ENCODE assay signal across 8 cellular contexts in the genomic region with DNA sequence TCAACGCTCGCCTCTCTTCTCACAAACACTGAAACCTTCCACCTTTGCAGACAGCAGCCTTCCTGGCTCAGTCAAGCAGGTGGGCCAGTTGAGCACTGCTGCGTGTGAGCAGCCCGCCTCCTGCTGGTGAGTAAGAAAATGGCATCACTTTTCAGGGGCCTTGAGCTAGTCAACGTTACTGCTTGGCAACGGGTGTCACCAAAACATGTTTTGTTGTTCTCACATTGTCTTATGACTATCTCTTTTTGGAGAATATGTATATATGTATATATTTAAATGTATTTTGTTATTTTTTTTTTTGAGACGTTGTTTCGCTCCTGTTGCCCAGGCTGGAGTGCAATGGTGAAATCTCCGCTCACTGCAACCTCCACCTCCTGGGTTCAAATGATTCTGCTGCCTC.
DNase-seq lines count a peak whose midpoint lies in the region; ATAC-seq and TF ChIP-seq lines count a peak whose summit lies in the region.

No MANE protein-coding gene starts in this region.

- CTCF ChIA-PET in activated CD4-positive, alpha-beta T cell treated with anti-CD3 and anti-CD28 coated beads for 36 hours (lab: Charles Lee): interaction anchor here (0.5 to 8.3 kb wide), 43 partner anchors 10 to 638 kb away, joined by 3 to 200 read pairs (median 4); partner anchors contain the start of gene AGPAT4

- TF ChIP-seq CTCF in chondrocyte (IDR thresholded peaks at IDR 0.05) (peak; percentile 99), lower lobe of right lung (IDR thresholded peaks at IDR 0.05) (peak; percentile 84)

- intact Hi-C loops in activated CD4-positive, alpha-beta T cell treated with anti-CD3 and anti-CD28 coated beads for 36 hours (cut with DNase I, micrococcal nuclease): loop anchor here (1.0 to 10.0 kb wide), 12 partner anchors 99 to 850 kb away; partner anchors contain the start of genes AGPAT4 (in 1 of the 2) and MAP3K4 (in 1 of the 2)
- intact Hi-C loops in lower lobe of right lung (cut with DNase I): loop anchor here (10.0 kb wide), 1 partner anchor 446 kb away; no protein-coding TSS in a partner anchor

- H3K27ac Mint-ChIP-seq in activated CD4-positive, alpha-beta T cell treated with anti-CD3 and anti-CD28 coated beads for 36 hours: no peak overlapping the region
- no peak overlapping the region for H3K27ac Mint-ChIP-seq in chondrocyte (ENCODE audit: unreplicated experiment)

- H3K9me3 Mint-ChIP-seq in activated CD4-positive, alpha-beta T cell treated with anti-CD3 and anti-CD28 coated beads for 36 hours (ENCODE audit: low read depth): no peaks in the 10 kb centered on the region
- H3K9me3 Mint-ChIP-seq in chondrocyte (ENCODE audit: low read depth): no peaks in the 10 kb centered on the region

- peaks cover 17% of the 10 kb centered on the region for H3K4me1 ChIP-seq in lower lobe of right lung

- H3K4me1 Mint-ChIP-seq in activated CD4-positive, alpha-beta T cell treated with anti-CD3 and anti-CD28 coated beads for 36 hours: no peaks in the 10 kb centered on the region
- no peaks in the 10 kb centered on the region for H3K4me1 Mint-ChIP-seq in chondrocyte (ENCODE audit: low read depth)

- no peaks in the 10 kb centered on the region for H3K36me3 Mint-ChIP-seq in activated CD4-positive, alpha-beta T cell treated with anti-CD3 and anti-CD28 coated beads for 36 hours (ENCODE audit: low read depth)
- H3K36me3 Mint-ChIP-seq in chondrocyte (ENCODE audit: low read depth): no peaks in the 10 kb centered on the region

- H3K27me3 ChIP-seq in lower lobe of right lung (ENCODE audit: low read depth): no peaks in the 10 kb centered on the region

- H3K4me3 ChIP-seq in lower lobe of right lung: no peak overlapping the region

- H3K27ac ChIP-seq in lower lobe of right lung: no peak overlapping the region

- H3K27me3 Mint-ChIP-seq in activated CD4-positive, alpha-beta T cell treated with anti-CD3 and anti-CD28 coated beads for 36 hours: no peaks in the 10 kb centered on the region
- no peaks in the 10 kb centered on the region for H3K27me3 Mint-ChIP-seq in chondrocyte (ENCODE audit: low read depth)

- POLR2A ChIA-PET in activated CD4-positive, alpha-beta T cell treated with anti-CD3 and anti-CD28 coated beads for 36 hours (lab: Charles Lee): interaction anchor here (1.5 kb wide), 1 partner anchor 440 kb away, joined by 3 read pairs; no protein-coding TSS in a partner anchor

- H3K36me3 ChIP-seq in lower lobe of right lung: no peaks in the 10 kb centered on the region

- no peaks in the 10 kb centered on the region for H3K9me3 ChIP-seq in lower lobe of right lung

- ATAC-seq in GM18861 (IDR thresholded peaks at IDR 0.05; ENCODE audit: unreplicated experiment) (peak; percentile 87), HG03095 (IDR thresholded peaks at IDR 0.05; ENCODE audit: unreplicated experiment) (peak; percentile 84), lower lobe of right lung (peak; percentile 66)
- ATAC-seq in activated CD4-positive, alpha-beta T cell treated with anti-CD3 and anti-CD28 coated beads for 36 hours: peak; percentile 90

- no peak overlapping the region for H3K4me3 Mint-ChIP-seq in activated CD4-positive, alpha-beta T cell treated with anti-CD3 and anti-CD28 coated beads for 36 hours
- no peak overlapping the region for H3K4me3 Mint-ChIP-seq in chondrocyte (ENCODE audit: unreplicated experiment)

- DNase-seq in Ammon's horn (ENCODE audit: low spot score) (peak; percentile 88), NCI-H2196 (lab: John Stamatoyannopoulos, UW; ENCODE audit: unreplicated experiment) (peak; percentile 37), chondrocyte (ENCODE audit: low spot score) (no peak), lower lobe of right lung (no peak)
- peak; percentile 82 for DNase-seq in activated CD4-positive, alpha-beta T cell treated with anti-CD3 and anti-CD28 coated beads for 36 hours
- DNase-seq in stimulated activated CD8-positive, alpha-beta memory T cell treated with anti-CD3 and anti-CD28 coated beads, Interleukin-15, amount 100 ng/mL, for 4 hours (ENCODE audit: low read depth in 2 of 2): peak; percentile 21 to 27

Comparison
In these comparisons a context has a peak if more than half of its experiments do, and no peak if none do; other contexts are left out.
1. DNase-seq: peak in Ammon's horn (single experiment), NCI-H2196 (single experiment), activated CD4-positive, alpha-beta T cell treated with anti-CD3 and anti-CD28 coated beads for 36 hours (single experiment) and stimulated activated CD8-positive, alpha-beta memory T cell treated with anti-CD3 and anti-CD28 coated beads, Interleukin-15, amount 100 ng/mL, for 4 hours (2 of 2); none in chondrocyte (single experiment) and lower lobe of right lung (single experiment).
2. Peak in every context shown above with its lines, with median percentiles within 50 percentile points of each other: ATAC-seq.